ENCODE assay signal across 17 cellular contexts in genomic region chr2:173347305-173348168, GRCh38. TPM values are rescaled to one million over a fixed set of nuclear protein-coding genes. Genes with fewer than 3 reads are reported as not detected.
DNase-seq lines count a peak whose midpoint lies in the region; ATAC-seq and TF ChIP-seq lines count a peak whose summit lies in the region.
"Had no signal": no experiment of that assay in that cellular context is flagged by ENCODE, and none has a peak within 500 bp of the region (broad histone marks: within the 10 kb centered on the region; RNA-seq: fewer than 3 reads in every experiment).

No MANE protein-coding gene starts in this region.

- H3K4me2 ChIP-seq in OCI-LY7 (ENCODE audit: low read length), result no peak overlapping the region

- POLR2A ChIA-PET in OCI-LY7 (lab: Charles Lee), result interaction anchor here (0.9 kb wide), 1 partner anchor 37 kb away, joined by 6 read pairs; no protein-coding TSS in a partner anchor

- peaks cover 18% of the 10 kb centered on the region for H3K9me3 ChIP-seq in OCI-LY7 (ENCODE audit: low read length)

- H3K27ac ChIP-seq in VCaP, result peak overlapping the region; percentile 13; the same call in 1 of the 2 replicates
- H3K27ac ChIP-seq in OCI-LY7 (ENCODE audit: low read depth, low read length, poor library complexity, severe bottlenecking), result no peak overlapping the region
- H3K27ac ChIP-seq: epithelial cell of prostate, transverse colon had no signal

- DNase-seq in DMS53 (lab: John Stamatoyannopoulos, UW) (peak; percentile 89), NCI-H2029 (lab: John Stamatoyannopoulos, UW) (peak; percentile 79), Right ventricle myocardium inferior (ENCODE audit: missing footprints) (no peak), OCI-LY7 (ENCODE audit: low spot score) (no peak)
- DNase-seq: activated naive CD8-positive, alpha-beta T cell treated with anti-CD3 and anti-CD28 coated beads, Interleukin-2, amount 10 ng/mL, durations not matched to agents 7 days and 5 days; cerebellar nuclear complex; head of caudate nucleus; KG1; left cardiac atrium; naive B cell; transverse colon had no signal

- peaks cover 2% of the 10 kb centered on the region; the same call in 1 of the 2 replicates for H3K79me2 ChIP-seq in OCI-LY7 (ENCODE audit: insufficient read depth, low read depth, low read length)

- no TSS peak for BruUV-seq in OCI-LY7 (replicated peaks; lab: Mats Ljungman, UMichigan)

- no peak for TF ChIP-seq CTCF in VCaP (conservative IDR thresholded peaks at IDR 0.05)
- TF ChIP-seq CTCF in OCI-LY7 (conservative IDR thresholded peaks at IDR 0.05; ENCODE audit: low read length), result no peak

- H3K4me3 ChIP-seq in OCI-LY7 (ENCODE audit: low read depth, low read length, poor library complexity, severe bottlenecking), result no peak overlapping the region
- H3K4me3 ChIP-seq: transverse colon had no signal

- peaks cover 5% of the 10 kb centered on the region; the same call in 1 of the 2 replicates for H3K36me3 ChIP-seq in OCI-LY7 (ENCODE audit: insufficient read depth, low read length)
- H3K36me3 ChIP-seq: transverse colon had no signal

- CTCF ChIA-PET in OCI-LY7 (lab: Charles Lee; ENCODE audit: unreplicated experiment), result no interaction called here

- no peak overlapping the region for H2AFZ ChIP-seq in OCI-LY7 (ENCODE audit: low read length)

- H3K9me2 ChIP-seq in OCI-LY7 (ENCODE audit: insufficient read depth, low read length), result no peaks in the 10 kb centered on the region

- H3K4me1 ChIP-seq in OCI-LY7 (ENCODE audit: insufficient read depth, low read length, poor library complexity, severe bottlenecking), result peaks cover 39% of the 10 kb centered on the region

- ATAC-seq in HG02759 (IDR thresholded peaks at IDR 0.05; ENCODE audit: unreplicated experiment), result peak; percentile 74
- ATAC-seq in Right ventricle myocardium inferior, result no peak
- ATAC-seq in HG02840 (IDR thresholded peaks at IDR 0.05; ENCODE audit: low FRiP score, unreplicated experiment), result no peak
- no peak for ATAC-seq in GM18520 (IDR thresholded peaks at IDR 0.05; ENCODE audit: unreplicated experiment)
- ATAC-seq: HCT116, left cardiac atrium had no signal

- H4K20me1 ChIP-seq in OCI-LY7 (ENCODE audit: insufficient read depth, low read length), result no peaks in the 10 kb centered on the region

- intact Hi-C loops in Right ventricle myocardium inferior (cut with DNase I) (no loop called here), OCI-LY7 (cut with micrococcal nuclease; ENCODE audit: unreplicated experiment) (no loop called here)

RNA-seq across cellular contexts. Expression of gene CDCA7, which starts 7.1 kb away (rescaled TPM):
- total RNA-seq in Right ventricle myocardium inferior (1.5 TPM), OCI-LY7 (2022) (170 and 193 TPM in 2 replicates)
- total RNA-seq in OCI-LY7 (2014; rRNA removed; shearing (Covaris generic)), result 98.2 and 140 TPM in 2 replicates

Comparison
In these comparisons a context has a peak if more than half of its experiments do, and no peak if none do; other contexts are left out.
1. DNase-seq: peak in DMS53 (single experiment) and NCI-H2029 (single experiment); none in Right ventricle myocardium inferior (single experiment) and OCI-LY7 (single experiment).
2. RNA of gene CDCA7, which starts 7.1 kb away (total RNA-seq): 98.2 to 193 TPM in OCI-LY7; 1.5 TPM in Right ventricle myocardium inferior (single experiment); every median in the first group is over 10 times any median in the second.